Comparison of ENCODE assay signal across 16 cellular contexts in the genomic region with DNA sequence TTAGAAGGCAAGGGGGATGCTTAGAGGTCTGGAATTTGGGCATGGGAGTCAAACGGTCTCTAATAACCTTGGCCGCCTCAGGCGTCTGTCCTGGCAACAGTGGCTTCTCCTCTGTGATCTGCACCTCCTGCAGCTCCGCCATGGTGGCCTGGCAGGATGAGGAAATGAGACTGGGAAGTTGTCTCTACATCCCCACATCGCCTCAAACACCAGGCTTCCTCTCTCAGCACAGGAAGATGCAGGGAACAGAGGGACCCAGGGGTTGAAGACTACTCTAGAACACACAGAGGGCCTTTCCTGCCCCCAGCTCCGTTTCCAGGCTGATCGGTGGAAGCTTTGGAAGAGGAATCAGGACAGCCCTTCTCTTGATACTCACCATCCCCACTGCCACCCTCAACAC. TPM values are rescaled to one million over a fixed set of nuclear protein-coding genes. Genes with fewer than 3 reads are reported as not detected.
DNase-seq lines count a peak whose midpoint lies in the region; ATAC-seq and TF ChIP-seq lines count a peak whose summit lies in the region.
"Had no signal": no experiment of that assay in that cellular context is flagged by ENCODE, and none has a peak within 500 bp of the region (broad histone marks: within the 10 kb centered on the region; RNA-seq: fewer than 3 reads in every experiment).

No MANE protein-coding gene starts in this region.

- H3K27me3 Mint-ChIP-seq in central memory CD8-positive, alpha-beta T cell = no peaks in the 10 kb centered on the region
- H3K27me3 Mint-ChIP-seq in T-helper 2 cell treated with Interferon-gamma antibody and Interleukin-4, amounts not matched to agents 5 μg/mL and 100 μg/mL, for 36 hours (ENCODE audit: low read depth) = peaks cover 39% of the 10 kb centered on the region

- H3K27ac ChIP-seq in lung (ENCODE audit: low read depth in 1 of 2, low read length in 1 of 2) = peak overlapping the region; percentile 17 to 93
- H3K27ac ChIP-seq in stomach = peak overlapping the region in 4 of 5 donors; percentile 82 to 91 (median 88)
- H3K27ac ChIP-seq: WERI-Rb-1 had no signal

- peaks cover 11 to 13% of the 10 kb centered on the region in 2 donors for H3K4me1 ChIP-seq in lung (ENCODE audit: control insufficient read depth in 2 of 2, insufficient read depth in 2 of 2, low read length in 2 of 2)
- peaks cover 12 to 63% (median 39%) of the 10 kb centered on the region in 4 donors for H3K4me1 ChIP-seq in stomach
- H3K4me1 ChIP-seq: colonic mucosa had no signal

- peak; percentile 21 for DNase-seq in D341Med (ENCODE audit: low spot score)
- DNase-seq in central memory CD8-positive, alpha-beta T cell (ENCODE audit: low spot score in 2 of 2) = no peak
- no peak for DNase-seq in lung (ENCODE audit: low spot score)
- no peak for DNase-seq in stomach
- no peak for DNase-seq in T-helper 2 cell treated with Interferon-gamma antibody and Interleukin-4, amounts not matched to agents 5 μg/mL and 100 μg/mL, for 36 hours (ENCODE audit: low spot score)
- DNase-seq in NK-92 (lab: John Stamatoyannopoulos, UW; ENCODE audit: unreplicated experiment) = no peak
- DNase-seq in NOMO-1 (lab: John Stamatoyannopoulos, UW; ENCODE audit: unreplicated experiment in 2 of 2) = no peak
- DNase-seq in OCI-M2 (lab: John Stamatoyannopoulos, UW; ENCODE audit: unreplicated experiment) = no peak
- DNase-seq: activated effector memory CD4-positive, alpha-beta T cell treated with Interleukin-2 at 50 U/mL for 16 hours; HFFc6; stimulated activated CD4-positive, alpha-beta T cell treated with anti-CD3 and anti-CD28 coated beads, Interleukin-1b, Interleukin-23, amount 100 ng/mL, for 48 hours; WERI-Rb-1 had no signal

- H3K36me3 ChIP-seq in lung (ENCODE audit: control insufficient read depth in 2 of 2, insufficient read depth in 2 of 2, low read length in 2 of 2) = peaks cover 2 to 5% of the 10 kb centered on the region in 2 donors
- H3K36me3 ChIP-seq in stomach = peaks cover 28 to 43% (median 41%) of the 10 kb centered on the region in 4 donors
- H3K36me3 ChIP-seq: colonic mucosa had no signal

- peaks cover 6% of the 10 kb centered on the region for H3K4me1 Mint-ChIP-seq in central memory CD8-positive, alpha-beta T cell
- H3K4me1 Mint-ChIP-seq in T-helper 2 cell treated with Interferon-gamma antibody and Interleukin-4, amounts not matched to agents 5 μg/mL and 100 μg/mL, for 36 hours (ENCODE audit: low read depth) = peaks cover 7% of the 10 kb centered on the region

- no peak for ATAC-seq in central memory CD8-positive, alpha-beta T cell (replicated peaks; ENCODE audit: extremely low read depth, poor library complexity, severe bottlenecking)
- no peak for ATAC-seq in lung (ENCODE audit: insufficient read depth, low FRiP score)

- no peak overlapping the region for H3K27ac Mint-ChIP-seq in central memory CD8-positive, alpha-beta T cell (ENCODE audit: low read depth)
- H3K27ac Mint-ChIP-seq in T-helper 2 cell treated with Interferon-gamma antibody and Interleukin-4, amounts not matched to agents 5 μg/mL and 100 μg/mL, for 36 hours = no peak overlapping the region
- H3K27ac Mint-ChIP-seq: HFFc6; stimulated activated naive CD8-positive, alpha-beta T cell treated with anti-CD3 and anti-CD28 coated beads, Interleukin-15, Interleukin-2, amounts not matched to agents 100 ng/mL and 50 ng/mL, for 24 hours had no signal

- H3K36me3 Mint-ChIP-seq in central memory CD8-positive, alpha-beta T cell (ENCODE audit: insufficient read depth) = peaks cover 9% of the 10 kb centered on the region
- H3K36me3 Mint-ChIP-seq in T-helper 2 cell treated with Interferon-gamma antibody and Interleukin-4, amounts not matched to agents 5 μg/mL and 100 μg/mL, for 36 hours (ENCODE audit: low read depth) = no peaks in the 10 kb centered on the region

- 41 to 43% methylated on average over 7 of the region's 7 CpGs for WGBS in lung, 2 donors
- 44 to 68% (median 64%) methylated on average over 7 of the region's 7 CpGs for WGBS in stomach, 5 donors

- TF ChIP-seq CTCF in lung (IDR thresholded peaks at IDR 0.05; ENCODE audit: control extremely low read depth, extremely low read depth) (no peak), stomach (IDR thresholded peaks at IDR 0.05) (no peak)

- no peak for TF ChIP-seq POLR2A in stomach (IDR thresholded peaks at IDR 0.05)

- no peak for TF ChIP-seq EP300 in stomach (IDR thresholded peaks at IDR 0.05)

- no peaks in the 10 kb centered on the region for H3K9me3 Mint-ChIP-seq in central memory CD8-positive, alpha-beta T cell
- no peaks in the 10 kb centered on the region for H3K9me3 Mint-ChIP-seq in T-helper 2 cell treated with Interferon-gamma antibody and Interleukin-4, amounts not matched to agents 5 μg/mL and 100 μg/mL, for 36 hours
- H3K9me3 Mint-ChIP-seq: HFFc6; stimulated activated naive CD8-positive, alpha-beta T cell treated with anti-CD3 and anti-CD28 coated beads, Interleukin-15, Interleukin-2, amounts not matched to agents 100 ng/mL and 50 ng/mL, for 24 hours had no signal

- H3K27me3 ChIP-seq in lung (ENCODE audit: control insufficient read depth, insufficient read depth) (no peaks in the 10 kb centered on the region), stomach (peaks cover 0 to 14% (median 0%) of the 10 kb centered on the region in 3 donors)
- H3K27me3 ChIP-seq: colonic mucosa had no signal

- H3K9me3 ChIP-seq in lung (ENCODE audit: control insufficient read depth in 2 of 2, insufficient read depth in 1 of 2, low read length in 1 of 2) = no peaks in the 10 kb centered on the region
- no peaks in the 10 kb centered on the region for H3K9me3 ChIP-seq in stomach
- H3K9me3 ChIP-seq: colonic mucosa had no signal

- peak overlapping the region; percentile 88 for H3K4me3 Mint-ChIP-seq in central memory CD8-positive, alpha-beta T cell
- no peak overlapping the region for H3K4me3 Mint-ChIP-seq in T-helper 2 cell treated with Interferon-gamma antibody and Interleukin-4, amounts not matched to agents 5 μg/mL and 100 μg/mL, for 36 hours
- H3K4me3 Mint-ChIP-seq: HFFc6 had no signal

- H3K4me3 ChIP-seq in lung (no peak overlapping the region), stomach (peak overlapping the region; percentile 83 to 90 (median 86))

- intact Hi-C loops in stomach (cut with DNase I; ENCODE audit: low total_unique reads) = no loop called here

RNA-seq across cellular contexts. Expression of gene NDRG2, which starts 1.7 kb away (rescaled TPM):
- total RNA-seq in lung (100 to 1,000 TPM in 1 of 2 donors, 10 to 100 TPM in 1; 50.6 to 112 TPM), stomach (100 to 1,000 TPM in 3 of 5 donors, 10 to 100 TPM in 2; 61.3 to 418 (median 115) TPM)
- polyA plus RNA-seq in lung (10 to 100 TPM; 46.1 to 66.7 TPM), stomach (100 to 1,000 TPM in 1 of 3 donors, 10 to 100 TPM in 2; 92.1 to 194 (median 99.1) TPM)

RNA-seq across cellular contexts. Expression of gene TPPP2, which starts 6.8 kb away (rescaled TPM):
- total RNA-seq in lung = under 1 TPM in 1 of 2 donors, not detected in 1; 0.65 TPM
- not detected for polyA plus RNA-seq in lung
- not detected for total RNA-seq in stomach
- under 1 TPM in 1 of 3 donors, not detected in 2; 0.62 TPM for polyA plus RNA-seq in stomach
- total RNA-seq: glomerular endothelial cell, HFFc6, LHCN-M2 had no signal

RNA-seq across cellular contexts. Expression of gene RNASE13, which starts 11.4 kb away (rescaled TPM):
- total RNA-seq in lung (not detected), stomach (under 1 TPM in 1 of 5 donors, not detected in 4; 0.18 TPM)
- polyA plus RNA-seq in lung (not detected), stomach (not detected)
- total RNA-seq: colonic mucosa, glomerular endothelial cell, HFFc6, LHCN-M2 had no signal

RNA-seq across cellular contexts. Expression of gene RNASE7, which starts 19.0 kb away (rescaled TPM):
- total RNA-seq in lung (not detected), stomach (1 to 10 TPM in 1 of 5 donors, not detected in 4; 2.6 TPM)
- polyA plus RNA-seq in lung (under 1 TPM; 0.13 to 0.18 TPM), stomach (under 1 TPM in 1 of 3 donors, not detected in 2; 0.58 TPM)
- total RNA-seq: glomerular endothelial cell, HFFc6, LHCN-M2 had no signal

RNA-seq across cellular contexts. Expression of gene SLC39A2, which starts 24.1 kb away (rescaled TPM):
- total RNA-seq in lung (not detected), stomach (not detected)
- polyA plus RNA-seq in lung (under 1 TPM; 0.02 to 0.08 TPM), stomach (1 to 10 TPM in 1 of 3 donors, not detected in 2; 3.8 TPM)
- total RNA-seq: glomerular endothelial cell, LHCN-M2 had no signal
